8 cellular contexts compared by ENCODE assay signal in the genomic region with DNA sequence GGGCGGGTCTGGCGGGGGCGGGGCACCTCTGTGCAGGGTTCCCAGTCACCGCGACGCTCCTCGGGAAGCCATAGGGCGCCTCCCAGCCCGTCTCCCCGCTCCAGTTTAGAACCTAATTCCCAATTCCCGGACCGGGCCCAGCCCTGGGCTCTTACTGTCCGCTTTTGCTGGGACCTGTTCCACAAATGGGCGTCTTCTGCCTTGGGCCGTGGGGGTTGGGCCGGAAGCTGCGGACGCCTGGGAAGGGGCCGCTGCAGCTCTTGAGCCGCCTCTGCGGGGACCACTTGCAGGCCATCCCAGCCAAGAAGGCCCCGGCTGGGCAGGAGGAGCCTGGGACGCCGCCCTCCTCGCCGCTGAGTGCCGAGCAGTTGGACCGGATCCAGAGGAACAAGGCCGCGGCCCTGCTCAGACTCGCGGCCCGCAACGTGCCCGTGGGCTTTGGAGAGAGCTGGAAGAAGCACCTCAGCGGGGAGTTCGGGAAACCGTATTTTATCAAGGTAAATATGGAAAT. TPM values are rescaled to one million over a fixed set of nuclear protein-coding genes. Genes with fewer than 3 reads are reported as not detected.
DNase-seq lines count a peak whose midpoint lies in the region; ATAC-seq, FAIRE-seq and TF ChIP-seq lines count a peak whose summit lies in the region.

No MANE protein-coding gene starts in this region.

- H3K9me3 ChIP-seq in HEK293 (ENCODE audit: control insufficient read depth, insufficient read depth, low read depth, low read length), result no peaks in the 10 kb centered on the region
- no peaks in the 10 kb centered on the region for H3K9me3 ChIP-seq in HepG2 (ENCODE audit: low read length)
- no peaks in the 10 kb centered on the region for H3K9me3 ChIP-seq in thoracic aorta

- H3K27me3 ChIP-seq in HepG2 (ENCODE audit: control insufficient read depth in 1 of 2, insufficient read depth in 2 of 2, low read length in 2 of 2) (no peaks in the 10 kb centered on the region; a peak in 1 of 5 replicates), thoracic aorta (replicated peaks; ENCODE audit: insufficient read depth) (no peaks in the 10 kb centered on the region)

- CTCF ChIA-PET in HEK293 (lab: Yijun Ruan, JAX), result interaction anchor here (0.7 to 1.8 kb wide), 4 partner anchors 14 to 296 kb away, joined by 3 to 6 read pairs (median 5); no protein-coding TSS in a partner anchor
- CTCF ChIA-PET in HepG2 (lab: Yijun Ruan, JAX; ENCODE audit: low intra/inter-chr PET ratio, low total read pairs), result no interaction called here

- peak overlapping the region; percentile 74; the same call in 1 of the 2 replicates for H3K27ac ChIP-seq in HEK293 (ENCODE audit: extremely low read depth, low read depth, low read length)
- H3K27ac ChIP-seq in HepG2 (ENCODE audit: extremely low read length, insufficient read depth, low read length), result peak overlapping the region; percentile 91
- H3K27ac ChIP-seq in thoracic aorta, result peak overlapping the region; percentile 82 to 85

- no peak for TF ChIP-seq EP300 in HepG2 (IDR thresholded peaks at IDR 0.05; ENCODE audit: low read depth in 2 of 2, low read length in 2 of 2)
- TF ChIP-seq EP300 in HepG2 (CRISPR knock-in tag; IDR thresholded peaks at IDR 0.05; ENCODE audit: borderline replicate concordance), result no peak

- TF ChIP-seq CTCF in HEK293 (tag by site-specific recombination; IDR thresholded peaks at IDR 0.05) (0 out of 2 replicates have a peak, but pooled peaks have one; percentile 18), HepG2 (CRISPR knock-in tag; IDR thresholded peaks at IDR 0.05) (no peak), thoracic aorta (IDR thresholded peaks at IDR 0.05) (no peak)

- peak overlapping the region; percentile 80 for H3K9ac ChIP-seq in HepG2 (ENCODE audit: insufficient read depth, low read depth, low read length)

- H3K4me3 ChIP-seq in HEK293 (ENCODE audit: low read depth, low read length) (peak overlapping the region; percentile 78), HepG2 (replicated peaks in 1 of 3; ENCODE audit: insufficient read depth in 1 of 3, low read depth in 2 of 3, low read length in 3 of 3) (peak overlapping the region; percentile 76 to 89 (median 86)), thoracic aorta (peak overlapping the region; percentile 83)

- intact Hi-C loops in HepG2 (cut with micrococcal nuclease; ENCODE audit: unreplicated experiment), result loop anchor here (5.0 to 10.0 kb wide), 2 partner anchors 216 to 433 kb away; partner anchors contain the start of gene DAO

- H3K36me3 ChIP-seq in HEK293 (ENCODE audit: control insufficient read depth in 2 of 2, insufficient read depth in 1 of 2, low read length in 2 of 2), result peaks cover 38 to 47% of the 10 kb centered on the region in 2 experiments; a peak in 2 of 3 replicates
- peaks cover 7 to 34% of the 10 kb centered on the region in 2 experiments for H3K36me3 ChIP-seq in HepG2 (replicated peaks in 1 of 2; ENCODE audit: control insufficient read depth in 1 of 2, insufficient read depth in 2 of 2, low read length in 2 of 2)
- H3K36me3 ChIP-seq in thoracic aorta, result peaks cover 5% of the 10 kb centered on the region

- H4K20me1 ChIP-seq in HepG2 (ENCODE audit: insufficient read depth, low read length), result no peaks in the 10 kb centered on the region; the same call in 1 of the 2 replicates

- H3K27ac Mint-ChIP-seq in central memory CD8-positive, alpha-beta T cell (ENCODE audit: low read depth), result peak overlapping the region; percentile 61

- no peak overlapping the region for H2AFZ ChIP-seq in HepG2 (ENCODE audit: low read length)

- peak; percentile 16 for ATAC-seq in central memory CD8-positive, alpha-beta T cell (replicated peaks; ENCODE audit: extremely low read depth, poor library complexity, severe bottlenecking)
- peak; percentile 37 for ATAC-seq in HepG2
- peak; percentile 36 for ATAC-seq in thoracic aorta (ENCODE audit: insufficient number of reproducible peaks, low FRiP score, low read depth)

- BruUV-seq in HepG2 (replicated peaks; lab: Mats Ljungman, UMichigan), result no TSS peak

- in situ Hi-C loops in HepG2 (cut with HindIII; ENCODE audit: extremely low pct_ligation_motif_present, low pct_unique_long_range_greater_than_20kb), result loop anchor here (10.0 kb wide), 1 partner anchor 213 kb away; the partner anchor contains the start of gene DAO

- H3K4me1 ChIP-seq in HEK293 (ENCODE audit: control insufficient read depth, insufficient read depth, low read length) (peaks cover 3% of the 10 kb centered on the region; the same call in 1 of the 2 replicates), HepG2 (ENCODE audit: insufficient read depth, low read length) (peaks cover 44% of the 10 kb centered on the region), thoracic aorta (ENCODE audit: control insufficient read depth in 1 of 2, low read depth in 2 of 2) (peaks cover 16 to 28% of the 10 kb centered on the region in 2 donors)

- no peak; the same call in 1 of the 2 replicates for TF ChIP-seq RAD21 in HepG2 (CRISPR knock-in tag; IDR thresholded peaks at IDR 0.05)

- H3K27me3 Mint-ChIP-seq in central memory CD8-positive, alpha-beta T cell, result no peaks in the 10 kb centered on the region

- DNase-seq in NCI-H146 (lab: John Stamatoyannopoulos, UW) (peak; percentile 77), NCI-H146 treated with DMSO at 0.1 percent for 48 hours (lab: John Stamatoyannopoulos, UW; ENCODE audit: unreplicated experiment) (no peak), NCI-H1105 treated with DMSO at 0.1 percent for 48 hours (lab: John Stamatoyannopoulos, UW) (peak; percentile 60), HepG2 (ENCODE audit: low spot score) (no peak), thoracic aorta (ENCODE audit: low spot score) (no peak), HPDE6-E6E7 (ENCODE audit: extremely low spot score) (no peak)
- DNase-seq in central memory CD8-positive, alpha-beta T cell (ENCODE audit: low spot score in 2 of 2), result peak in 1 of 2 donors; percentile 21

- H3K36me3 Mint-ChIP-seq in central memory CD8-positive, alpha-beta T cell (ENCODE audit: insufficient read depth), result peaks cover 23% of the 10 kb centered on the region

- H3K9me3 Mint-ChIP-seq in central memory CD8-positive, alpha-beta T cell, result no peaks in the 10 kb centered on the region

- POLR2A ChIA-PET in HEK293 (lab: Yijun Ruan, JAX), result interaction anchor here (1.0 to 2.3 kb wide), 3 partner anchors 10 to 57 kb away, joined by 3 to 9 read pairs (median 5); no protein-coding TSS in a partner anchor
- POLR2A ChIA-PET in HepG2 (lab: Yijun Ruan, JAX), result interaction anchor here (0.8 to 1.9 kb wide), 4 partner anchors 14 to 32 kb away, joined by 3 to 9 read pairs (median 4); partner anchors contain the start of gene ACACB

- peaks cover 47% of the 10 kb centered on the region for H3K4me1 Mint-ChIP-seq in central memory CD8-positive, alpha-beta T cell

- peak overlapping the region; percentile 88 for H3K4me2 ChIP-seq in HepG2 (ENCODE audit: low read depth, low read length)

- TF ChIP-seq POLR2A in HepG2 (IDR thresholded peaks at IDR 0.05; ENCODE audit: insufficient read depth in 1 of 2, low read depth in 2 of 2, low read length in 2 of 2), result peak in 1 of 2 experiments; percentile 43; a peak in 1 of 4 replicates

- peaks cover 22% of the 10 kb centered on the region for H3K79me2 ChIP-seq in HepG2 (ENCODE audit: insufficient read depth, low read length)

- peak overlapping the region; percentile 84 for H3K4me3 Mint-ChIP-seq in central memory CD8-positive, alpha-beta T cell

- WGBS in HepG2 (ENCODE audit: low lambda C conversion rate), result 0% methylated on average over 3 of the region's 38 CpGs

- FAIRE-seq in HepG2 (lab: Jason Lieb, UNC), result no peak

RNA-seq across cellular contexts. Expression of gene UNG, which starts 0.8 kb away (rescaled TPM):
- total RNA-seq in HepG2 (2016; rRNA removed; fragmentation: Illumina TruSeq; extraction: Trizol), result 114 and 144 TPM in 2 replicates
- total RNA-seq in HepG2 (2016; cell fraction: cytosol; rRNA removed; fragmentation: Illumina TruSeq; extraction: Trizol; ENCODE audit: low read depth), result 14.1 and 15.1 TPM in 2 replicates
- 113 and 144 TPM in 2 replicates for total RNA-seq in HepG2 (2016; cell fraction: insoluble cytoplasmic fraction; rRNA removed; fragmentation: Illumina TruSeq; extraction: Trizol)
- total RNA-seq in HepG2 (2016; cell fraction: membrane; rRNA removed; fragmentation: Illumina TruSeq; extraction: Trizol), result 42.9 and 44.0 TPM in 2 replicates
- total RNA-seq in HepG2 (2016; cell fraction: nucleus; rRNA removed; fragmentation: Illumina TruSeq; extraction: Trizol), result 46.7 and 49.9 TPM in 2 replicates
- polyA plus RNA-seq in HepG2 (2011; rRNA removed), result 20.5 and 23.3 TPM in 2 replicates
- 18.8 and 19.2 TPM in 2 replicates for polyA plus RNA-seq in HepG2 (2011; cell fraction: cytosol; rRNA removed)
- polyA plus RNA-seq in HepG2 (2011; cell fraction: nucleus; rRNA removed), result 9.4 and 9.6 TPM in 2 replicates
- 24.4 and 35.2 TPM in 2 replicates for polyA plus RNA-seq in HepG2 (2012)
- 11.6 and 12.8 TPM in 2 replicates for polyA plus RNA-seq in HepG2 (2016; cell fraction: cytosol; fragmentation: Illumina TruSeq; extraction: Trizol; ENCODE audit: low read depth)
- 144 TPM in 2 replicates for polyA plus RNA-seq in HepG2 (2016; cell fraction: insoluble cytoplasmic fraction; fragmentation: Illumina TruSeq; extraction: Trizol; ENCODE audit: low read depth)
- polyA plus RNA-seq in HepG2 (2016; cell fraction: membrane; fragmentation: Illumina TruSeq; extraction: Trizol; ENCODE audit: low read depth), result 28.5 and 28.6 TPM in 2 replicates
- polyA plus RNA-seq in HepG2 (2016; cell fraction: nucleus; fragmentation: Illumina TruSeq; extraction: Trizol; ENCODE audit: insufficient read depth, low read depth), result 65.0 and 67.4 TPM in 2 replicates
- 11.1 and 15.9 TPM in 2 replicates for polyA minus RNA-seq in HepG2 (2011; rRNA and poly(A)+ RNA removed; ENCODE audit: low replicate concordance)
- polyA minus RNA-seq in HepG2 (2011; cell fraction: cytosol; rRNA and poly(A)+ RNA removed), result 11.2 and 14.4 TPM in 2 replicates
- 6.8 and 7.1 TPM in 2 replicates for polyA minus RNA-seq in HepG2 (2011; cell fraction: nucleus; rRNA and poly(A)+ RNA removed)
- 10 to 100 TPM in 1 of 2 donors, 1 to 10 TPM in 1; 9.1 to 11.0 TPM for total RNA-seq in thoracic aorta

RNA-seq across cellular contexts. Expression of gene ALKBH2, which starts 4.9 kb away (rescaled TPM):
- total RNA-seq in HepG2 (2016; rRNA removed; fragmentation: Illumina TruSeq; extraction: Trizol) (40.5 and 46.7 TPM in 2 replicates), thoracic aorta (10 to 100 TPM; 15.3 to 21.9 TPM)
- 26.9 and 30.3 TPM in 2 replicates for total RNA-seq in HepG2 (2016; cell fraction: cytosol; rRNA removed; fragmentation: Illumina TruSeq; extraction: Trizol; ENCODE audit: low read depth)
- 42.1 and 42.5 TPM in 2 replicates for total RNA-seq in HepG2 (2016; cell fraction: insoluble cytoplasmic fraction; rRNA removed; fragmentation: Illumina TruSeq; extraction: Trizol)
- 25.3 and 29.0 TPM in 2 replicates for total RNA-seq in HepG2 (2016; cell fraction: membrane; rRNA removed; fragmentation: Illumina TruSeq; extraction: Trizol)
- 31.4 and 33.2 TPM in 2 replicates for total RNA-seq in HepG2 (2016; cell fraction: nucleus; rRNA removed; fragmentation: Illumina TruSeq; extraction: Trizol)
- 19.2 and 21.0 TPM in 2 replicates for polyA plus RNA-seq in HepG2 (2011; rRNA removed)
- 16.6 and 17.1 TPM in 2 replicates for polyA plus RNA-seq in HepG2 (2011; cell fraction: cytosol; rRNA removed)
- polyA plus RNA-seq in HepG2 (2011; cell fraction: nucleus; rRNA removed), result 34.1 and 41.7 TPM in 2 replicates
- 18.9 and 22.6 TPM in 2 replicates for polyA plus RNA-seq in HepG2 (2012)
- 13.7 and 19.0 TPM in 2 replicates for polyA plus RNA-seq in HepG2 (2016; cell fraction: cytosol; fragmentation: Illumina TruSeq; extraction: Trizol; ENCODE audit: low read depth)
- 40.3 and 40.9 TPM in 2 replicates for polyA plus RNA-seq in HepG2 (2016; cell fraction: insoluble cytoplasmic fraction; fragmentation: Illumina TruSeq; extraction: Trizol; ENCODE audit: low read depth)
- 18.2 and 23.2 TPM in 2 replicates for polyA plus RNA-seq in HepG2 (2016; cell fraction: membrane; fragmentation: Illumina TruSeq; extraction: Trizol; ENCODE audit: low read depth)
- polyA plus RNA-seq in HepG2 (2016; cell fraction: nucleus; fragmentation: Illumina TruSeq; extraction: Trizol; ENCODE audit: insufficient read depth, low read depth), result 65.5 and 73.7 TPM in 2 replicates
- polyA minus RNA-seq in HepG2 (2011; rRNA and poly(A)+ RNA removed; ENCODE audit: low replicate concordance), result 7.5 and 22.5 TPM in 2 replicates
- polyA minus RNA-seq in HepG2 (2011; cell fraction: cytosol; rRNA and poly(A)+ RNA removed), result 6.2 and 6.4 TPM in 2 replicates
- polyA minus RNA-seq in HepG2 (2011; cell fraction: nucleus; rRNA and poly(A)+ RNA removed), result 6.6 and 10.9 TPM in 2 replicates

RNA-seq across cellular contexts. Expression of gene ACACB, which starts 18.2 kb away (rescaled TPM):
- total RNA-seq in HepG2 (2016; rRNA removed; fragmentation: Illumina TruSeq; extraction: Trizol) (6.0 and 8.6 TPM in 2 replicates), thoracic aorta (10 to 100 TPM; 37.5 to 51.3 TPM)
- 3.7 and 5.2 TPM in 2 replicates for total RNA-seq in HepG2 (2016; cell fraction: cytosol; rRNA removed; fragmentation: Illumina TruSeq; extraction: Trizol; ENCODE audit: low read depth)
- 4.7 and 10.3 TPM in 2 replicates for total RNA-seq in HepG2 (2016; cell fraction: insoluble cytoplasmic fraction; rRNA removed; fragmentation: Illumina TruSeq; extraction: Trizol)
- 4.2 and 5.9 TPM in 2 replicates for total RNA-seq in HepG2 (2016; cell fraction: membrane; rRNA removed; fragmentation: Illumina TruSeq; extraction: Trizol)
- total RNA-seq in HepG2 (2016; cell fraction: nucleus; rRNA removed; fragmentation: Illumina TruSeq; extraction: Trizol), result 14.3 and 17.9 TPM in 2 replicates
- 6.2 and 6.4 TPM in 2 replicates for polyA plus RNA-seq in HepG2 (2011; rRNA removed)
- 3.4 and 4.6 TPM in 2 replicates for polyA plus RNA-seq in HepG2 (2011; cell fraction: cytosol; rRNA removed)
- polyA plus RNA-seq in HepG2 (2011; cell fraction: nucleus; rRNA removed), result 18.8 and 19.2 TPM in 2 replicates
- 4.3 and 4.9 TPM in 2 replicates for polyA plus RNA-seq in HepG2 (2012)
- polyA plus RNA-seq in HepG2 (2016; cell fraction: cytosol; fragmentation: Illumina TruSeq; extraction: Trizol; ENCODE audit: low read depth), result 0.51 TPM in 2 replicates
- 3.6 and 4.3 TPM in 2 replicates for polyA plus RNA-seq in HepG2 (2016; cell fraction: insoluble cytoplasmic fraction; fragmentation: Illumina TruSeq; extraction: Trizol; ENCODE audit: low read depth)
- polyA plus RNA-seq in HepG2 (2016; cell fraction: membrane; fragmentation: Illumina TruSeq; extraction: Trizol; ENCODE audit: low read depth), result 1.0 and 1.2 TPM in 2 replicates
- polyA plus RNA-seq in HepG2 (2016; cell fraction: nucleus; fragmentation: Illumina TruSeq; extraction: Trizol; ENCODE audit: insufficient read depth, low read depth), result 18.5 and 20.2 TPM in 2 replicates
- 24.1 and 29.2 TPM in 2 replicates for polyA minus RNA-seq in HepG2 (2011; rRNA and poly(A)+ RNA removed; ENCODE audit: low replicate concordance)
- 5.0 and 5.1 TPM in 2 replicates for polyA minus RNA-seq in HepG2 (2011; cell fraction: cytosol; rRNA and poly(A)+ RNA removed)
- polyA minus RNA-seq in HepG2 (2011; cell fraction: nucleus; rRNA and poly(A)+ RNA removed), result 23.6 and 44.9 TPM in 2 replicates

RNA-seq across cellular contexts. Expression of gene USP30, which starts 45.8 kb away (rescaled TPM):
- total RNA-seq in HepG2 (2016; rRNA removed; fragmentation: Illumina TruSeq; extraction: Trizol), result 9.2 and 11.2 TPM in 2 replicates
- 4.0 and 5.0 TPM in 2 replicates for total RNA-seq in HepG2 (2016; cell fraction: cytosol; rRNA removed; fragmentation: Illumina TruSeq; extraction: Trizol; ENCODE audit: low read depth)
- total RNA-seq in HepG2 (2016; cell fraction: insoluble cytoplasmic fraction; rRNA removed; fragmentation: Illumina TruSeq; extraction: Trizol), result 8.1 and 8.9 TPM in 2 replicates
- total RNA-seq in HepG2 (2016; cell fraction: membrane; rRNA removed; fragmentation: Illumina TruSeq; extraction: Trizol), result 7.5 and 7.6 TPM in 2 replicates
- total RNA-seq in HepG2 (2016; cell fraction: nucleus; rRNA removed; fragmentation: Illumina TruSeq; extraction: Trizol), result 11.7 and 12.2 TPM in 2 replicates
- 18.4 and 20.8 TPM in 2 replicates for polyA plus RNA-seq in HepG2 (2011; rRNA removed)
- polyA plus RNA-seq in HepG2 (2011; cell fraction: cytosol; rRNA removed), result 14.0 and 16.3 TPM in 2 replicates
- 29.7 and 38.3 TPM in 2 replicates for polyA plus RNA-seq in HepG2 (2011; cell fraction: nucleus; rRNA removed)
- 6.2 and 6.9 TPM in 2 replicates for polyA plus RNA-seq in HepG2 (2012)
- 4.5 and 4.6 TPM in 2 replicates for polyA plus RNA-seq in HepG2 (2016; cell fraction: cytosol; fragmentation: Illumina TruSeq; extraction: Trizol; ENCODE audit: low read depth)
- polyA plus RNA-seq in HepG2 (2016; cell fraction: insoluble cytoplasmic fraction; fragmentation: Illumina TruSeq; extraction: Trizol; ENCODE audit: low read depth), result 8.4 and 9.9 TPM in 2 replicates
- 6.2 and 6.8 TPM in 2 replicates for polyA plus RNA-seq in HepG2 (2016; cell fraction: membrane; fragmentation: Illumina TruSeq; extraction: Trizol; ENCODE audit: low read depth)
- 19.9 and 21.4 TPM in 2 replicates for polyA plus RNA-seq in HepG2 (2016; cell fraction: nucleus; fragmentation: Illumina TruSeq; extraction: Trizol; ENCODE audit: insufficient read depth, low read depth)
- 14.7 and 35.2 TPM in 2 replicates for polyA minus RNA-seq in HepG2 (2011; rRNA and poly(A)+ RNA removed; ENCODE audit: low replicate concordance)
- polyA minus RNA-seq in HepG2 (2011; cell fraction: cytosol; rRNA and poly(A)+ RNA removed), result 12.0 and 15.7 TPM in 2 replicates
- 9.8 and 15.7 TPM in 2 replicates for polyA minus RNA-seq in HepG2 (2011; cell fraction: nucleus; rRNA and poly(A)+ RNA removed)
- 10 to 100 TPM in 1 of 2 donors, 1 to 10 TPM in 1; 9.5 to 27.5 TPM for total RNA-seq in thoracic aorta

Comparison
In these comparisons a context has a peak if more than half of its experiments do, and no peak if none do; other contexts are left out.
1. DNase-seq: peak in NCI-H146 (single experiment) and NCI-H1105 treated with DMSO at 0.1 percent for 48 hours (single experiment); none in NCI-H146 treated with DMSO at 0.1 percent for 48 hours (single experiment), HepG2 (single experiment), thoracic aorta (single experiment) and HPDE6-E6E7 (single experiment).
2. Peak in every context shown above with its lines, with median percentiles within 50 percentile points of each other: H3K27ac ChIP-seq, H3K4me3 ChIP-seq and ATAC-seq.